ENCODE assay signal across 26 cellular contexts in genomic region chr2:199057936-199058335, GRCh38.
"Had no signal": no experiment of that assay in that cellular context is flagged by ENCODE, and none has a peak within 500 bp of the region (broad histone marks: within the 10 kb centered on the region; RNA-seq: fewer than 3 reads in every experiment).

No MANE protein-coding gene starts in this region.

- DNase-seq: activated CD4-positive, alpha-beta memory T cell treated with anti-CD3 and anti-CD28 coated beads for 36 hours; activated CD4-positive, alpha-beta T cell treated with anti-CD3 and anti-CD28 coated beads, Interleukin-2, amount 10 ng/mL, durations not matched to agents 7 days and 5 days; activated CD4-positive, CD25-positive, alpha-beta regulatory T cell; activated CD8-positive, alpha-beta memory T cell treated with anti-CD3 and anti-CD28 coated beads for 24 hours; activated effector memory CD4-positive, alpha-beta T cell treated with anti-CD3 and anti-CD28 coated beads, Interleukin-2, amount 50 U/mL, for 16 hours; activated naive CD4-positive, alpha-beta T cell treated with Interleukin-2 at 50 U/mL for 16 hours; activated naive CD8-positive, alpha-beta T cell treated with anti-CD3 and anti-CD28 coated beads, Interleukin-2, amount 50 U/mL, for 24 hours; activated T-cell treated with anti-CD3 and anti-CD28 coated beads, Interleukin-2, amount 50 U/mL, for 4 hours; amniotic stem cell; NCI-H1105 treated with DMSO at 0.1 percent for 48 hours; NCI-H1436 treated with DMSO at 0.1 percent for 48 hours; NCI-H187; NCI-H2081; NCI-H510A treated with DMSO at 0.1 percent for 48 hours; NCI-H69; NK-92 treated with Interleukin-12 subunit alpha and Interleukin-12 subunit beta, amount 100 ng/mL, for 24 hours; SHP77 treated with DMSO at 0.1 percent for 48 hours; T-helper 17 cell; T-helper 9 cell had no signal

- H3K27me3 ChIP-seq: ascending aorta had no signal

- H3K36me3 ChIP-seq: ascending aorta had no signal

- H3K4me1 ChIP-seq: ascending aorta had no signal

- H3K27ac ChIP-seq: ascending aorta, VCaP had no signal

- H3K27ac Mint-ChIP-seq: activated CD4-positive, alpha-beta memory T cell treated with anti-CD3 and anti-CD28 coated beads for 36 hours; activated CD4-positive, alpha-beta T cell treated with anti-CD3 and anti-CD28 coated beads, Interleukin-2, amount 10 ng/mL, durations not matched to agents 7 days and 5 days; activated naive CD4-positive, alpha-beta T cell treated with anti-CD3 and anti-CD28 coated beads, Interleukin-2, amount 50 U/mL, for 72 hours; activated naive CD8-positive, alpha-beta T cell treated with anti-CD3 and anti-CD28 coated beads, Interleukin-2, amount 50 U/mL, for 24 hours; brain; T-helper 17 cell had no signal

- ATAC-seq: activated naive CD4-positive, alpha-beta T cell treated with anti-CD3 and anti-CD28 coated beads, Interleukin-2, amount 50 U/mL, for 72 hours; activated naive CD8-positive, alpha-beta T cell treated with anti-CD3 and anti-CD28 coated beads, Interleukin-2, amount 50 U/mL, for 24 hours; activated T-cell treated with anti-CD3 and anti-CD28 coated beads, Interleukin-2, amount 50 U/mL, for 4 hours; T-helper 17 cell had no signal

- H3K36me3 Mint-ChIP-seq: activated CD4-positive, alpha-beta memory T cell treated with anti-CD3 and anti-CD28 coated beads for 36 hours; activated naive CD4-positive, alpha-beta T cell treated with anti-CD3 and anti-CD28 coated beads, Interleukin-2, amount 50 U/mL, for 72 hours; brain had no signal

- FAIRE-seq: RCC 7860, TTC549 had no signal

- H3K4me3 Mint-ChIP-seq: activated CD4-positive, alpha-beta memory T cell treated with anti-CD3 and anti-CD28 coated beads for 36 hours; activated CD4-positive, alpha-beta T cell treated with anti-CD3 and anti-CD28 coated beads, Interleukin-2, amount 10 ng/mL, durations not matched to agents 7 days and 5 days; activated naive CD8-positive, alpha-beta T cell treated with anti-CD3 and anti-CD28 coated beads, Interleukin-2, amount 50 U/mL, for 24 hours; activated T-cell treated with anti-CD3 and anti-CD28 coated beads, Interleukin-2, amount 50 U/mL, for 4 hours; brain; central memory CD8-positive, alpha-beta T cell; T-helper 17 cell had no signal

- H3K27me3 Mint-ChIP-seq: activated CD4-positive, alpha-beta memory T cell treated with anti-CD3 and anti-CD28 coated beads for 36 hours; activated CD4-positive, alpha-beta T cell treated with anti-CD3 and anti-CD28 coated beads, Interleukin-2, amount 10 ng/mL, durations not matched to agents 7 days and 5 days; activated naive CD8-positive, alpha-beta T cell treated with anti-CD3 and anti-CD28 coated beads, Interleukin-2, amount 50 U/mL, for 24 hours; brain; central memory CD8-positive, alpha-beta T cell; T-helper 17 cell had no signal

- H3K4me1 Mint-ChIP-seq: activated CD4-positive, alpha-beta T cell treated with anti-CD3 and anti-CD28 coated beads, Interleukin-2, amount 10 ng/mL, durations not matched to agents 7 days and 5 days; activated naive CD8-positive, alpha-beta T cell treated with anti-CD3 and anti-CD28 coated beads, Interleukin-2, amount 50 U/mL, for 24 hours; brain; central memory CD8-positive, alpha-beta T cell; T-helper 17 cell had no signal

- H3K4me3 ChIP-seq: ascending aorta had no signal
